In genomic region chr6:133456439-133456838, GRCh38 we compare ENCODE assay signal across 18 cellular contexts.
DNase-seq lines count a peak whose midpoint lies in the region; ATAC-seq and TF ChIP-seq lines count a peak whose summit lies in the region.
"Had no signal": no experiment of that assay in that cellular context is flagged by ENCODE, and none has a peak within 500 bp of the region (broad histone marks: within the 10 kb centered on the region; RNA-seq: fewer than 3 reads in every experiment).

No MANE protein-coding gene starts in this region.

- H3K4me3 ChIP-seq in HUES48 (ENCODE audit: low read depth, low read length) (no peak overlapping the region), ectodermal cell (ENCODE audit: insufficient read depth, low read depth, low read length) (peak overlapping the region; percentile 7), neural cell (ENCODE audit: low read length) (no peak overlapping the region)
- H3K4me3 ChIP-seq: HAP-1 had no signal

- no peaks in the 10 kb centered on the region for H3K4me1 Mint-ChIP-seq in activated CD8-positive, alpha-beta T cell treated with anti-CD3 and anti-CD28 coated beads for 36 hours (ENCODE audit: low read depth)
- H3K4me1 Mint-ChIP-seq: CD4-positive, CD25-positive, alpha-beta regulatory T cell; CD8-positive, alpha-beta memory T cell; IgD-negative memory B cell had no signal

- DNase-seq in SKM-1 (lab: John Stamatoyannopoulos, UW; ENCODE audit: unreplicated experiment): no peak
- DNase-seq in activated CD8-positive, alpha-beta T cell treated with anti-CD3 and anti-CD28 coated beads for 36 hours: no peak
- DNase-seq: ACHN; BE2C; C1 segment of cervical spinal cord; CD4-positive, CD25-positive, alpha-beta regulatory T cell; CD8-positive, alpha-beta memory T cell; COR-L47; GDM1; KBM-7 had no signal

- H2AFZ ChIP-seq in neural cell (ENCODE audit: low read depth, low read length): no peak overlapping the region

- no peaks in the 10 kb centered on the region for H3K9me3 ChIP-seq in HUES48 (ENCODE audit: control insufficient read depth, insufficient read depth, low read length)
- H3K9me3 ChIP-seq in ectodermal cell (ENCODE audit: control insufficient read depth, low read length): no peaks in the 10 kb centered on the region
- H3K9me3 ChIP-seq in neural cell (ENCODE audit: low read length): no peaks in the 10 kb centered on the region
- H3K9me3 ChIP-seq: BE2C, HAP-1 had no signal

- no peak for ATAC-seq in GM21390 (IDR thresholded peaks at IDR 0.05; ENCODE audit: unreplicated experiment)
- ATAC-seq in HG03342 (IDR thresholded peaks at IDR 0.05; ENCODE audit: unreplicated experiment): no peak
- ATAC-seq in activated CD8-positive, alpha-beta T cell treated with anti-CD3 and anti-CD28 coated beads for 36 hours: no peak
- ATAC-seq: HepG2 had no signal

- H3K79me2 ChIP-seq in neural cell (replicated peaks; ENCODE audit: insufficient read depth, low read length): no peaks in the 10 kb centered on the region

- H3K4me2 ChIP-seq in neural cell (ENCODE audit: low read length): no peak overlapping the region

- TF ChIP-seq EP300 in neural cell (conservative IDR thresholded peaks at IDR 0.05; ENCODE audit: poor library complexity, severe bottlenecking): no peak

- TF ChIP-seq CTCF in neural cell (IDR thresholded peaks at IDR 0.05; ENCODE audit: poor library complexity, severe bottlenecking): no peak
- no peak for TF ChIP-seq CTCF in activated CD8-positive, alpha-beta T cell treated with anti-CD3 and anti-CD28 coated beads for 36 hours (IDR thresholded peaks at IDR 0.05)

- intact Hi-C loops in activated CD8-positive, alpha-beta T cell treated with anti-CD3 and anti-CD28 coated beads for 36 hours (cut with micrococcal nuclease): no loop called here

- no peaks in the 10 kb centered on the region for H4K20me1 ChIP-seq in neural cell (ENCODE audit: insufficient read depth)

- peaks cover 5% of the 10 kb centered on the region for H3F3A ChIP-seq in neural cell (ENCODE audit: insufficient read depth, low read length, poor library complexity, severe bottlenecking)

- H3K9ac ChIP-seq in HUES48 (ENCODE audit: low read depth, low read length): no peak overlapping the region
- H3K9ac ChIP-seq in neural cell (ENCODE audit: low read length): no peak overlapping the region

- no peaks in the 10 kb centered on the region for H3K27me3 Mint-ChIP-seq in activated CD8-positive, alpha-beta T cell treated with anti-CD3 and anti-CD28 coated beads for 36 hours
- H3K27me3 Mint-ChIP-seq: CD4-positive, CD25-positive, alpha-beta regulatory T cell; CD8-positive, alpha-beta memory T cell; IgD-negative memory B cell had no signal

- no peaks in the 10 kb centered on the region for H3K36me3 Mint-ChIP-seq in activated CD8-positive, alpha-beta T cell treated with anti-CD3 and anti-CD28 coated beads for 36 hours (ENCODE audit: low read depth)
- H3K36me3 Mint-ChIP-seq: CD4-positive, CD25-positive, alpha-beta regulatory T cell; CD8-positive, alpha-beta memory T cell; IgD-negative memory B cell had no signal

- H3K36me3 ChIP-seq in HUES48 (ENCODE audit: control insufficient read depth, insufficient read depth, low read length) (no peaks in the 10 kb centered on the region), ectodermal cell (ENCODE audit: control insufficient read depth, insufficient read depth, low read length) (no peaks in the 10 kb centered on the region), neural cell (ENCODE audit: insufficient read depth, low read length) (no peaks in the 10 kb centered on the region)
- H3K36me3 ChIP-seq: HAP-1 had no signal

- no peaks in the 10 kb centered on the region for H3K9me3 Mint-ChIP-seq in activated CD8-positive, alpha-beta T cell treated with anti-CD3 and anti-CD28 coated beads for 36 hours
- H3K9me3 Mint-ChIP-seq: CD4-positive, CD25-positive, alpha-beta regulatory T cell; CD8-positive, alpha-beta memory T cell; IgD-negative memory B cell had no signal

- H3K4me1 ChIP-seq in HUES48 (ENCODE audit: control insufficient read depth, insufficient read depth, low read length) (peaks cover 20% of the 10 kb centered on the region; the same call in 1 of the 2 replicates), ectodermal cell (ENCODE audit: control insufficient read depth, insufficient read depth, low read length) (peaks cover 20% of the 10 kb centered on the region)
- H3K4me1 ChIP-seq: BE2C had no signal

- H3K27me3 ChIP-seq in HUES48 (ENCODE audit: control insufficient read depth, insufficient read depth, low read length): no peaks in the 10 kb centered on the region
- no peaks in the 10 kb centered on the region for H3K27me3 ChIP-seq in ectodermal cell (ENCODE audit: control insufficient read depth, insufficient read depth, low read length, poor library complexity, severe bottlenecking)
- no peaks in the 10 kb centered on the region for H3K27me3 ChIP-seq in neural cell (ENCODE audit: insufficient read depth, low read depth, low read length)
- H3K27me3 ChIP-seq: BE2C had no signal

- POLR2A ChIA-PET in activated CD8-positive, alpha-beta T cell treated with anti-CD3 and anti-CD28 coated beads for 36 hours (lab: Charles Lee): no interaction called here

- WGBS in ectodermal cell, 2 experiments: 51 to 54% methylated on average over 7 of the region's 7 CpGs

- H3K27ac ChIP-seq in HUES48 (ENCODE audit: low read depth, low read length) (peak overlapping the region; percentile 26), ectodermal cell (ENCODE audit: insufficient read depth, low read depth, low read length, poor library complexity, severe bottlenecking) (no peak overlapping the region), neural cell (ENCODE audit: low read length) (peak overlapping the region; percentile 27)

- TF ChIP-seq RAD21 in neural cell (conservative IDR thresholded peaks at IDR 0.05): no peak

- H3K27ac Mint-ChIP-seq in activated CD8-positive, alpha-beta T cell treated with anti-CD3 and anti-CD28 coated beads for 36 hours: no peak overlapping the region
- H3K27ac Mint-ChIP-seq: CD4-positive, CD25-positive, alpha-beta regulatory T cell; CD8-positive, alpha-beta memory T cell; IgD-negative memory B cell had no signal

- CTCF ChIA-PET in activated CD8-positive, alpha-beta T cell treated with anti-CD3 and anti-CD28 coated beads for 36 hours (lab: Charles Lee): no interaction called here

- H3K9me2 ChIP-seq in neural cell (ENCODE audit: insufficient read depth, low read length): no peaks in the 10 kb centered on the region

- H3K4me3 Mint-ChIP-seq in activated CD8-positive, alpha-beta T cell treated with anti-CD3 and anti-CD28 coated beads for 36 hours: no peak overlapping the region
- H3K4me3 Mint-ChIP-seq: CD4-positive, CD25-positive, alpha-beta regulatory T cell; CD8-positive, alpha-beta memory T cell; IgD-negative memory B cell had no signal

TF ChIP-seq in neural cell, 6 proteins besides CTCF, POLR2A, EP300 and RAD21:
- TF ChIP-seq POLR2AphosphoS5 (IDR thresholded peaks at IDR 0.05) (no peak), TAF1 (IDR thresholded peaks at IDR 0.05; ENCODE audit: low read depth) (no peak), MXI1 (conservative IDR thresholded peaks at IDR 0.05; ENCODE audit: poor library complexity, severe bottlenecking) (no peak), EZH2 (IDR thresholded peaks at IDR 0.05; ENCODE audit: borderline replicate concordance, insufficient read depth, low read length, poor library complexity, severe bottlenecking) (no peak), REST (IDR thresholded peaks at IDR 0.05; ENCODE audit: borderline replicate concordance) (no peak), SMC3 (conservative IDR thresholded peaks at IDR 0.05; ENCODE audit: poor library complexity) (no peak)
